Comparison of ENCODE assay signal across 8 cellular contexts in genomic region chr18:36757081-36757480, GRCh38.
DNase-seq lines count a peak whose midpoint lies in the region; ATAC-seq lines count a peak whose summit lies in the region.

No MANE protein-coding gene starts in this region.

- no peak overlapping the region for H4K5ac ChIP-seq in mesendoderm (ENCODE audit: low read length)

- no peak overlapping the region for H4K8ac ChIP-seq in mesendoderm (ENCODE audit: low read depth, low read length)

- no peaks in the 10 kb centered on the region for H3K79me2 ChIP-seq in mesendoderm (ENCODE audit: control insufficient read depth, insufficient read depth, low read length)

- H3K79me1 ChIP-seq in mesendoderm (ENCODE audit: low read length), result no peaks in the 10 kb centered on the region

- H2BK15ac ChIP-seq in mesendoderm (replicated peaks; ENCODE audit: low read depth), result no peak overlapping the region

- H3K9ac ChIP-seq in mesendoderm (ENCODE audit: low read length), result no peak overlapping the region

- no peaks in the 10 kb centered on the region for H3K27me3 ChIP-seq in mesendoderm (ENCODE audit: insufficient read depth, low read length, poor library complexity)

- no peak overlapping the region for H3K4ac ChIP-seq in mesendoderm (ENCODE audit: low read depth, low read length)

- no peak overlapping the region for H3K27ac ChIP-seq in mesendoderm (ENCODE audit: low read depth, low read length)

- H3K23ac ChIP-seq in mesendoderm (ENCODE audit: low read length), result no peak overlapping the region

- ATAC-seq in HG03139 (IDR thresholded peaks at IDR 0.05; ENCODE audit: unreplicated experiment), result no peak

- no peak overlapping the region for H3K18ac ChIP-seq in mesendoderm (ENCODE audit: low read length)

- no peak overlapping the region for H3K4me2 ChIP-seq in mesendoderm (ENCODE audit: low read length)

- H2AK5ac ChIP-seq in mesendoderm (ENCODE audit: low read length), result no peak overlapping the region

- H3K4me1 ChIP-seq in mesendoderm (ENCODE audit: control insufficient read depth, low read depth, low read length), result no peaks in the 10 kb centered on the region

- no peaks in the 10 kb centered on the region for H3K36me3 ChIP-seq in mesendoderm (ENCODE audit: control insufficient read depth, insufficient read depth, low read length)

- no peak overlapping the region for H2BK120ac ChIP-seq in mesendoderm (ENCODE audit: low read depth, low read length)

- peak; percentile 73 for DNase-seq in AG08396 (ENCODE audit: low spot score)
- DNase-seq in HCEC 1CT, result peak; percentile 58
- DNase-seq in NCI-H69 (lab: John Stamatoyannopoulos, UW), result peak; percentile 83
- DNase-seq in dermis microvascular lymphatic vessel endothelial cell (ENCODE audit: low read depth in 2 of 2), result peak; percentile 47 to 56
- DNase-seq in mesendoderm, result peak; percentile 54
- DNase-seq in mesenteric fat pad (ENCODE audit: low spot score), result no peak
- DNase-seq in ecto neural progenitor cell (ENCODE audit: low spot score), result no peak

- no peak overlapping the region for H3K4me3 ChIP-seq in mesendoderm (ENCODE audit: low read length)

- no CpG with 5 or more reads among the region's 1 CpG for WGBS in mesendoderm (ENCODE audit: extremely low coverage, insufficient coverage, low lambda C conversion rate)

- no peak overlapping the region for H2BK5ac ChIP-seq in mesendoderm (ENCODE audit: low read length)

- no peak overlapping the region for H3K56ac ChIP-seq in mesendoderm (ENCODE audit: low read length)

Comparison
In these comparisons a context has a peak if more than half of its experiments do, and no peak if none do; other contexts are left out.
1. DNase-seq: peak in AG08396 (single experiment), HCEC 1CT (single experiment), NCI-H69 (single experiment), dermis microvascular lymphatic vessel endothelial cell (2 of 2) and mesendoderm (single experiment); none in mesenteric fat pad (single experiment) and ecto neural progenitor cell (single experiment).